ENCODE assay signal across 17 cellular contexts in the genomic region with DNA sequence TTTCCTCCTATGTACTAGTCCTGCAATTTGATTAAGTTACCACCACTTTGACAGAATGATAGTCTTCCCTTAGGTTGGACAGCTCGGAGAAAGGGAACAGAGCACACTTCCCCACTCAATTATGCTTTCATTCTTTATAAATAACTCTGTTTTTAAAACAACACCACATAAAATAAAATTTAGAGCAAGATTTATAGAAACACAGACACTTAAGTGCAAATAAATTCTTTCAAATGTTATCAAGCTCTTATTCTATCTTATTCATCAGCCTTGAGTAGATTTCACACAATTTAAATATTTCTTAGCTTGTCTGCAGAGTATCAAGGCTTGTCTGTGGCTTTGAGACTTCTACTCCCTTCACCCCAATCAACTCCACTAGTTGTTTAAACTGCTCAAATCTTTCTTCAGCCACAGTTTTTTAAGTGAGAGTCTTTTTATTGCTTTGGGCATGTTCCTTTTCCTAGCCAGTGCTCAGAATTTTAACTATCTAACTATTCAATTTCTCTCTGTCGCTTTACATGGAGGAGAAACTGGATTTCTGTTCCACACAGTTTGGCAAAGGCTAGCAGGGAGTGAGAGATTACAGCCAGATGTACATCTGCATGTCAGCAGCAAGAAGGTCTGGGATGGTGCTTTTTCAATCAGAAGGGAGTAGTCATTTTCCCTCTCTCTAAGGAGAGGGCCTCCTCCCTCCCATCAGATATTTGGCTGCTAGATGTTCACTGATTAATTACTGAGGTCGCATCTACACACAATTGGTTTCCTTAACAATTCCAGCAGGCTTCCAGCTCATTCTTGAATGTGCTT. TPM values are rescaled to one million over a fixed set of nuclear protein-coding genes. Genes with fewer than 3 reads are reported as not detected.
DNase-seq lines count a peak whose midpoint lies in the region; ATAC-seq, FAIRE-seq and TF ChIP-seq lines count a peak whose summit lies in the region.
"Had no signal": no experiment of that assay in that cellular context is flagged by ENCODE, and none has a peak within 500 bp of the region (broad histone marks: within the 10 kb centered on the region; RNA-seq: fewer than 3 reads in every experiment).

No MANE protein-coding gene starts in this region.

- no peak overlapping the region for H3K4me3 ChIP-seq in HEK293 (ENCODE audit: low read depth, low read length)
- no peak overlapping the region for H3K4me3 ChIP-seq in astrocyte (ENCODE audit: insufficient read depth, low read depth, low read length)

- H3K4me1 Mint-ChIP-seq in astrocyte (ENCODE audit: low read depth, unreplicated experiment) (no peaks in the 10 kb centered on the region), nephron (peaks cover 58% of the 10 kb centered on the region)
- peaks cover 10% of the 10 kb centered on the region for H3K4me1 Mint-ChIP-seq in stimulated activated naive CD8-positive, alpha-beta T cell treated with anti-CD3 and anti-CD28 coated beads, Interleukin-15, amount 100 ng/mL, for 72 hours
- H3K4me1 Mint-ChIP-seq: IgD-negative memory B cell had no signal

- DNase-seq in NCI-H2171 treated with DMSO at 0.1 percent for 48 hours (lab: John Stamatoyannopoulos, UW) (peak; percentile 12), NCI-H2171 (lab: John Stamatoyannopoulos, UW) (no peak), astrocyte (ENCODE audit: low read depth) (no peak), NOMO-1 (lab: John Stamatoyannopoulos, UW; ENCODE audit: unreplicated experiment in 2 of 2) (no peak)
- DNase-seq in effector CD4-positive, alpha-beta T cell: no peak
- no peak for DNase-seq in stimulated activated naive CD8-positive, alpha-beta T cell treated with anti-CD3 and anti-CD28 coated beads, Interleukin-15, amount 100 ng/mL, for 72 hours
- DNase-seq: 8988T, COR-L47, DMS53, H7, NCI-H1436, NCI-H2081 had no signal

- no peak overlapping the region for H3K9ac ChIP-seq in astrocyte (ENCODE audit: low read length)

- H3K9me3 ChIP-seq in HEK293 (ENCODE audit: control insufficient read depth, insufficient read depth, low read depth, low read length) (no peaks in the 10 kb centered on the region), astrocyte (ENCODE audit: insufficient read depth, low read depth, low read length) (no peaks in the 10 kb centered on the region)

- H3K27ac ChIP-seq in HEK293 (ENCODE audit: extremely low read depth, low read depth, low read length) (no peak overlapping the region), astrocyte (ENCODE audit: low read depth, low read length) (no peak overlapping the region)

- no peak overlapping the region for H3K27ac Mint-ChIP-seq in astrocyte (ENCODE audit: unreplicated experiment)
- peak overlapping the region; percentile 87 to 98 (median 93) for H3K27ac Mint-ChIP-seq in nephron
- H3K27ac Mint-ChIP-seq in stimulated activated naive CD8-positive, alpha-beta T cell treated with anti-CD3 and anti-CD28 coated beads, Interleukin-15, amount 100 ng/mL, for 72 hours: no peak overlapping the region
- H3K27ac Mint-ChIP-seq: CD14-positive monocyte, IgD-negative memory B cell had no signal

- no peak overlapping the region for H3K4me2 ChIP-seq in astrocyte (ENCODE audit: low read length)

- H3K4me1 ChIP-seq in HEK293 (ENCODE audit: control insufficient read depth, insufficient read depth, low read length) (no peaks in the 10 kb centered on the region), astrocyte (ENCODE audit: insufficient read depth, low read length) (no peaks in the 10 kb centered on the region)

- no peak overlapping the region for H3K4me3 Mint-ChIP-seq in astrocyte (ENCODE audit: unreplicated experiment)
- H3K4me3 Mint-ChIP-seq in nephron: peak overlapping the region; percentile 69 to 84 (median 77)
- H3K4me3 Mint-ChIP-seq in stimulated activated naive CD8-positive, alpha-beta T cell treated with anti-CD3 and anti-CD28 coated beads, Interleukin-15, amount 100 ng/mL, for 72 hours: no peak overlapping the region
- H3K4me3 Mint-ChIP-seq: CD14-positive monocyte, IgD-negative memory B cell had no signal

- H3K9me3 Mint-ChIP-seq in astrocyte (ENCODE audit: unreplicated experiment) (peaks cover 4% of the 10 kb centered on the region), nephron (peaks cover 5% of the 10 kb centered on the region)
- H3K9me3 Mint-ChIP-seq in stimulated activated naive CD8-positive, alpha-beta T cell treated with anti-CD3 and anti-CD28 coated beads, Interleukin-15, amount 100 ng/mL, for 72 hours: no peaks in the 10 kb centered on the region
- H3K9me3 Mint-ChIP-seq: CD14-positive monocyte, IgD-negative memory B cell had no signal

- no peak overlapping the region for H2AFZ ChIP-seq in astrocyte (ENCODE audit: low read depth, low read length)

- H3K27me3 ChIP-seq in astrocyte (ENCODE audit: insufficient read depth, low read length): no peaks in the 10 kb centered on the region

- no peak for ATAC-seq in stimulated activated naive CD8-positive, alpha-beta T cell treated with anti-CD3 and anti-CD28 coated beads, Interleukin-15, amount 100 ng/mL, for 72 hours

- CTCF ChIA-PET in HEK293 (lab: Yijun Ruan, JAX): interaction anchor here (0.5 to 1.2 kb wide), 3 partner anchors 17 to 289 kb away, joined by 3 to 5 read pairs (median 3); no protein-coding TSS in a partner anchor

- H3K36me3 ChIP-seq in HEK293 (ENCODE audit: control insufficient read depth in 2 of 2, insufficient read depth in 1 of 2, low read length in 2 of 2) (no peaks in the 10 kb centered on the region), astrocyte (ENCODE audit: insufficient read depth, low read length) (no peaks in the 10 kb centered on the region)

- FAIRE-seq in astrocyte (lab: Jason Lieb, UNC): peak; percentile 95

- POLR2A ChIA-PET in HEK293 (lab: Yijun Ruan, JAX): no interaction called here

- H3K27me3 Mint-ChIP-seq in astrocyte (ENCODE audit: low read depth, unreplicated experiment): no peaks in the 10 kb centered on the region
- no peaks in the 10 kb centered on the region for H3K27me3 Mint-ChIP-seq in nephron (ENCODE audit: low read depth)
- peaks cover 15% of the 10 kb centered on the region for H3K27me3 Mint-ChIP-seq in stimulated activated naive CD8-positive, alpha-beta T cell treated with anti-CD3 and anti-CD28 coated beads, Interleukin-15, amount 100 ng/mL, for 72 hours
- H3K27me3 Mint-ChIP-seq: IgD-negative memory B cell had no signal

- no peaks in the 10 kb centered on the region for H4K20me1 ChIP-seq in astrocyte (ENCODE audit: insufficient read depth, low read length)

- H3K36me3 Mint-ChIP-seq in astrocyte (ENCODE audit: low read depth, unreplicated experiment) (no peaks in the 10 kb centered on the region), nephron (ENCODE audit: low read depth) (no peaks in the 10 kb centered on the region)
- H3K36me3 Mint-ChIP-seq: CD14-positive monocyte, IgD-negative memory B cell had no signal

- TF ChIP-seq CTCF in HEK293 (tag by site-specific recombination; IDR thresholded peaks at IDR 0.05) (no peak), astrocyte (IDR thresholded peaks at IDR 0.05; ENCODE audit: insufficient read depth, low read depth, low read length) (no peak), nephron (IDR thresholded peaks at IDR 0.05; ENCODE audit: unreplicated experiment in 3 of 3) (no peak)

- no peaks in the 10 kb centered on the region for H3K79me2 ChIP-seq in astrocyte (ENCODE audit: insufficient read depth, low read length)

TF ChIP-seq in HEK293, 187 proteins besides CTCF, POLR2A, EP300 and RAD21 (continues in another document):
- TF ChIP-seq ZNF366 (tag by site-specific recombination; conservative IDR thresholded peaks at IDR 0.05) (no peak), ZNF112 (tag by site-specific recombination; IDR thresholded peaks at IDR 0.05) (no peak), ZNF214 (tag by site-specific recombination; IDR thresholded peaks at IDR 0.05; ENCODE audit: borderline replicate concordance) (no peak), ZNF433 (tag by site-specific recombination; IDR thresholded peaks at IDR 0.05; ENCODE audit: low read depth) (no peak), ZNF19 (tag by site-specific recombination; IDR thresholded peaks at IDR 0.05; ENCODE audit: low read depth) (no peak), KLF8 (tag by site-specific recombination; IDR thresholded peaks at IDR 0.05) (no peak), YY1 (tag by site-specific recombination; IDR thresholded peaks at IDR 0.05) (no peak), ZBTB7A (tag by site-specific recombination; IDR thresholded peaks at IDR 0.05; ENCODE audit: low read depth) (no peak), WT1 (tag by site-specific recombination; IDR thresholded peaks at IDR 0.05) (peak; percentile 81)
- TF ChIP-seq, protein P1, sequence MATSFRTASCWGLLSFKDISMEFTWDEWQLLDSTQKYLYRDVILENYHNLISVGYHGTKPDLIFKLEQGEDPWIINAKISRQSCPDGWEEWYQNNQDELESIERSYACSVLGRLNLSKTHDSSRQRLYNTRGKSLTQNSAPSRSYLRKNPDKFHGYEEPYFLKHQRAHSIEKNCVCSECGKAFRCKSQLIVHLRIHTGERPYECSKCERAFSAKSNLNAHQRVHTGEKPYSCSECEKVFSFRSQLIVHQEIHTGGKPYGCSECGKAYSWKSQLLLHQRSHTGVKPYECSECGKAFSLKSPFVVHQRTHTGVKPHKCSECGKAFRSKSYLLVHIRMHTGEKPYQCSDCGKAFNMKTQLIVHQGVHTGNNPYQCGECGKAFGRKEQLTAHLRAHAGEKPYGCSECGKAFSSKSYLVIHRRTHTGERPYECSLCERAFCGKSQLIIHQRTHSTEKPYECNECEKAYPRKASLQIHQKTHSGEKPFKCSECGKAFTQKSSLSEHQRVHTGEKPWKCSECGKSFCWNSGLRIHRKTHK (tag by site-specific recombination; IDR thresholded peaks at IDR 0.05): no peak
- TF ChIP-seq, protein P2, sequence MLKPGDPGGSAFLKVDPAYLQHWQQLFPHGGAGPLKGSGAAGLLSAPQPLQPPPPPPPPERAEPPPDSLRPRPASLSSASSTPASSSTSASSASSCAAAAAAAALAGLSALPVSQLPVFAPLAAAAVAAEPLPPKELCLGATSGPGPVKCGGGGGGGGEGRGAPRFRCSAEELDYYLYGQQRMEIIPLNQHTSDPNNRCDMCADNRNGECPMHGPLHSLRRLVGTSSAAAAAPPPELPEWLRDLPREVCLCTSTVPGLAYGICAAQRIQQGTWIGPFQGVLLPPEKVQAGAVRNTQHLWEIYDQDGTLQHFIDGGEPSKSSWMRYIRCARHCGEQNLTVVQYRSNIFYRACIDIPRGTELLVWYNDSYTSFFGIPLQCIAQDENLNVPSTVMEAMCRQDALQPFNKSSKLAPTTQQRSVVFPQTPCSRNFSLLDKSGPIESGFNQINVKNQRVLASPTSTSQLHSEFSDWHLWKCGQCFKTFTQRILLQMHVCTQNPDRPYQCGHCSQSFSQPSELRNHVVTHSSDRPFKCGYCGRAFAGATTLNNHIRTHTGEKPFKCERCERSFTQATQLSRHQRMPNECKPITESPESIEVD (tag by site-specific recombination; IDR thresholded peaks at IDR 0.05): peak; percentile 68
- TF ChIP-seq, protein P3, sequence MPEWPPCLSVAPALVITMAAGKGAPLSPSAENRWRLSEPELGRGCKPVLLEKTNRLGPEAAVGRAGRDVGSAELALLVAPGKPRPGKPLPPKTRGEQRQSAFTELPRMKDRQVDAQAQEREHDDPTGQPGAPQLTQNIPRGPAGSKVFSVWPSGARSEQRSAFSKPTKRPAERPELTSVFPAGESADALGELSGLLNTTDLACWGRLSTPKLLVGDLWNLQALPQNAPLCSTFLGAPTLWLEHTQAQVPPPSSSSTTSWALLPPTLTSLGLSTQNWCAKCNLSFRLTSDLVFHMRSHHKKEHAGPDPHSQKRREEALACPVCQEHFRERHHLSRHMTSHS (tag by site-specific recombination; IDR thresholded peaks at IDR 0.05): no peak

RNA-seq across cellular contexts. Expression of a gene that starts 53.1 kb away (rescaled TPM):
- 0.61 and 0.70 TPM in 2 replicates for total RNA-seq in astrocyte
- total RNA-seq: HT-29 had no signal

Comparison
In these comparisons a context has a peak if more than half of its experiments do, and no peak if none do; other contexts are left out.
1. H3K27ac Mint-ChIP-seq: peak in nephron (3 of 3); none in astrocyte (single experiment) and stimulated activated naive CD8-positive, alpha-beta T cell treated with anti-CD3 and anti-CD28 coated beads, Interleukin-15, amount 100 ng/mL, for 72 hours (0 of 2).
2. H3K4me3 Mint-ChIP-seq: peak in nephron (3 of 3); none in astrocyte (single experiment) and stimulated activated naive CD8-positive, alpha-beta T cell treated with anti-CD3 and anti-CD28 coated beads, Interleukin-15, amount 100 ng/mL, for 72 hours (0 of 2).